ENCODE assay signal across 8 cellular contexts in genomic region chr17:47530557-47531227, GRCh38. TPM values are rescaled to one million over a fixed set of nuclear protein-coding genes. Genes with fewer than 3 reads are reported as not detected.
DNase-seq lines count a peak whose midpoint lies in the region; ATAC-seq and TF ChIP-seq lines count a peak whose summit lies in the region.
"Not testable (repeated sequence)": the region's sequence is repeated elsewhere in the genome, so short reads cannot be mapped to it uniquely, and the experiment has no call there.

Gene NPEPPS, plus strand, starts transcription at chr17:47531108. Its CDS starts 193 bp downstream, at chr17:47531301.

- peak; percentile 83 to 89 (median 88) for DNase-seq in CD4-positive, CD25-positive, alpha-beta regulatory T cell
- DNase-seq in HT1080 (ENCODE audit: low read depth) (peak; percentile 78), NOMO-1 (lab: John Stamatoyannopoulos, UW; ENCODE audit: unreplicated experiment in 2 of 2) (peak; percentile 62 to 84), lung (ENCODE audit: low spot score) (peak; percentile 91)
- DNase-seq in activated CD8-positive, alpha-beta memory T cell treated with anti-CD3 and anti-CD28 coated beads for 48 hours (ENCODE audit: low read depth in 2 of 3, low spot score in 2 of 3): peak; percentile 59 to 81 (median 71)
- peak; percentile 88 to 89 (median 88) for DNase-seq in effector memory CD4-positive, alpha-beta T cell
- peak; percentile 74 to 82 for DNase-seq in stimulated activated CD4-positive, alpha-beta T cell treated with anti-CD3 and anti-CD28 coated beads, Interleukin-4, amount 100 ng/mL, for 48 hours (ENCODE audit: low read depth in 2 of 2)

- not testable (repeated sequence) for TF ChIP-seq CTCF in lung (IDR thresholded peaks at IDR 0.05; ENCODE audit: control extremely low read depth, extremely low read depth)

- not testable (repeated sequence) for H3K27me3 ChIP-seq in CD4-positive, CD25-positive, alpha-beta regulatory T cell (ENCODE audit: control insufficient read depth, insufficient read depth, low read length); effector memory CD4-positive, alpha-beta T cell (replicated peaks; ENCODE audit: control insufficient read depth, insufficient read depth, low read length, poor library complexity, severe bottlenecking); lung (ENCODE audit: control insufficient read depth, insufficient read depth)

- H3K4me3 Mint-ChIP-seq in CD4-positive, CD25-positive, alpha-beta regulatory T cell: peak within 1 kb of the TSS; percentile 78 to 94 (median 92)

- H3K27ac ChIP-seq in CD4-positive, CD25-positive, alpha-beta regulatory T cell (ENCODE audit: insufficient read depth, low read length, poor library complexity, severe bottlenecking): peak within 1 kb of the TSS; percentile 57
- H3K27ac ChIP-seq in effector memory CD4-positive, alpha-beta T cell (ENCODE audit: insufficient read depth, low read length, poor library complexity, severe bottlenecking): peak within 1 kb of the TSS; percentile 55
- peak within 1 kb of the TSS; percentile 82 to 86 for H3K27ac ChIP-seq in lung (ENCODE audit: low read depth in 1 of 2, low read length in 1 of 2)

- H3K36me3 ChIP-seq in CD4-positive, CD25-positive, alpha-beta regulatory T cell (ENCODE audit: control insufficient read depth, insufficient read depth, low read length); effector memory CD4-positive, alpha-beta T cell (ENCODE audit: control insufficient read depth, insufficient read depth, low read length); lung (ENCODE audit: control insufficient read depth in 2 of 2, insufficient read depth in 2 of 2, low read length in 2 of 2): not testable (repeated sequence)

- 11 to 29% methylated on average over 27 to 58 of the region's 59 CpGs for WGBS in lung, 2 donors

- H3K4me3 ChIP-seq in CD4-positive, CD25-positive, alpha-beta regulatory T cell (ENCODE audit: low read depth, low read length): peak within 1 kb of the TSS; percentile 57
- H3K4me3 ChIP-seq in effector memory CD4-positive, alpha-beta T cell (ENCODE audit: insufficient read depth, low read depth, low read length, poor library complexity, severe bottlenecking): peak within 1 kb of the TSS; percentile 56
- peak within 1 kb of the TSS; percentile 62 for H3K4me3 ChIP-seq in lung

- not testable (repeated sequence) for H3K27me3 Mint-ChIP-seq in CD4-positive, CD25-positive, alpha-beta regulatory T cell

- ATAC-seq in CD4-positive, CD25-positive, alpha-beta regulatory T cell (ENCODE audit: low read depth in 2 of 2): peak; percentile 87 to 88
- ATAC-seq in GM21360 (IDR thresholded peaks at IDR 0.05; ENCODE audit: unreplicated experiment) (peak; percentile 62), lung (ENCODE audit: insufficient read depth, low FRiP score) (peak; percentile 98)

- not testable (repeated sequence) for H3K4me1 ChIP-seq in CD4-positive, CD25-positive, alpha-beta regulatory T cell (ENCODE audit: control insufficient read depth, insufficient read depth, low read length, poor library complexity, severe bottlenecking); effector memory CD4-positive, alpha-beta T cell (ENCODE audit: control insufficient read depth, insufficient read depth, low read length, poor library complexity, severe bottlenecking); lung (ENCODE audit: control insufficient read depth in 2 of 2, insufficient read depth in 2 of 2, low read length in 2 of 2)

- H3K36me3 Mint-ChIP-seq in CD4-positive, CD25-positive, alpha-beta regulatory T cell: not testable (repeated sequence)

- peaks cover 5 to 17% (median 6%) of the 10 kb centered on the region in 4 donors for H3K4me1 Mint-ChIP-seq in CD4-positive, CD25-positive, alpha-beta regulatory T cell

- peak within 1 kb of the TSS; percentile 86 to 94 (median 90) for H3K27ac Mint-ChIP-seq in CD4-positive, CD25-positive, alpha-beta regulatory T cell

- H3K9me3 ChIP-seq in CD4-positive, CD25-positive, alpha-beta regulatory T cell (ENCODE audit: control insufficient read depth in 2 of 2, low read length in 2 of 2); effector memory CD4-positive, alpha-beta T cell (ENCODE audit: control insufficient read depth, low read length); lung (ENCODE audit: control insufficient read depth in 2 of 2, insufficient read depth in 1 of 2, low read length in 1 of 2): not testable (repeated sequence)

- not testable (repeated sequence) for H3K9me3 Mint-ChIP-seq in CD4-positive, CD25-positive, alpha-beta regulatory T cell

RNA-seq across cellular contexts. Expression of gene NPEPPS, which starts in this region (rescaled TPM):
- 118 TPM for total RNA-seq in CD4-positive, CD25-positive, alpha-beta regulatory T cell
- 10 to 100 TPM; 40.6 to 50.1 (median 41.5) TPM for polyA plus RNA-seq in CD4-positive, CD25-positive, alpha-beta regulatory T cell
- 21.0 and 34.9 TPM in 2 replicates for total RNA-seq in HT1080 (2014; rRNA removed; shearing (Covaris generic))
- polyA plus RNA-seq in HT1080 (2015; cell fraction: cytosol; rRNA removed): 45.6 and 57.4 TPM in 2 replicates
- 244 and 249 TPM in 2 replicates for polyA plus RNA-seq in HT1080 (2015; cell fraction: nucleus; rRNA removed)
- 100 to 1,000 TPM in 1 of 2 donors, 10 to 100 TPM in 1; 93.8 to 245 TPM for total RNA-seq in lung
- 10 to 100 TPM; 30.1 to 36.9 TPM for polyA plus RNA-seq in lung

Comparison
In these comparisons a context has a peak if more than half of its experiments do, and no peak if none do; other contexts are left out.
1. Peak in every context shown above with its lines: DNase-seq, ATAC-seq, H3K4me3 ChIP-seq and H3K27ac ChIP-seq.